17 cellular contexts compared by ENCODE assay signal in the genomic region with DNA sequence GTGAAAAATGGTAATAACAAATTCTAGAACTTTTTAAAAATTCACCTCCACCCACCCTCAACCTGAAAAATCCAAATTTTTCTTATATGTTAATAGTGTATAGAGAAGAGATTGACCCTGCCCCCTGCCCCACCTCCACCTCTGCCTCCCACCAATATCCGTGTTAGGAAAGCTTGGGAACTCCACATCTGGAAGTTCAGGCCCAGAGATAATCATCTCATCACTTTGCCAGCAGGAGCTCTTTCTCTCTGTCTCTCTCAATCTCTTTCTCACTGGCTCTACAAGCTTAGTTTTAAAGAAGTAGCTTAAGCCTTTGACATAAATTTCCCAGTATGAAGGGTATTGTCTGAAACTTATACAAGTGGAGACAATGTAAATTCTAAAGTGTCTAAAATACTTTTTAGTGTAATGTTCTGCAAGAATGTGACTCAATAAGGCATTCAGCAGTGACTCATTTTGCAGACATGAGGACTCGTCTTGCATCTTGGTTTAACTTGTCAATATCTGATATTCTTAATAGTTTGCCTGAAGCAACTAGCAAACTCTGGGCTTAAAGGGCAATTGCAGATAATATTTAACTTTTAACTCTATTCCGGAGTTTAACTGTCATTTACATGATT.
A peak's percentile ranks its signal among the peaks of the same experiment; 100 is the strongest.
DNase-seq lines count a peak whose midpoint lies in the region; ATAC-seq, FAIRE-seq and TF ChIP-seq lines count a peak whose summit lies in the region.
"Had no signal": no experiment of that assay in that cellular context is flagged by ENCODE, and none has a peak within 500 bp of the region (broad histone marks: within the 10 kb centered on the region; RNA-seq: fewer than 3 reads in every experiment).

No MANE protein-coding gene starts in this region.

- H3K4me3 ChIP-seq in RWPE2 (ENCODE audit: severe bottlenecking) (no peak overlapping the region), fibroblast of lung (replicated peaks in 1 of 4; ENCODE audit: control extremely low read depth in 1 of 4, insufficient read depth in 1 of 4, low read depth in 3 of 4, low read length in 4 of 4) (no peak overlapping the region), neural progenitor cell (no peak overlapping the region)

- no peaks in the 10 kb centered on the region for H3K36me3 Mint-ChIP-seq in neural progenitor cell
- H3K36me3 Mint-ChIP-seq: activated naive CD8-positive, alpha-beta T cell treated with anti-CD3 and anti-CD28 coated beads, Interleukin-2, amount 10 ng/mL, durations not matched to agents 7 days and 5 days; CD4-positive, CD25-positive, alpha-beta regulatory T cell had no signal

- H3K27ac ChIP-seq in RWPE2 (ENCODE audit: poor library complexity, severe bottlenecking) (peak overlapping the region; percentile 76), fibroblast of lung (ENCODE audit: insufficient read depth, low read length) (no peak overlapping the region), neural progenitor cell (peak overlapping the region; percentile 50)

- DNase-seq in EH (ENCODE audit: low read depth), result peak; percentile 64
- DNase-seq in RWPE2 (ENCODE audit: low spot score), result no peak
- DNase-seq in fibroblast of lung (ENCODE audit: low read depth in 2 of 2), result peak; percentile 78 to 84
- DNase-seq in neural progenitor cell (ENCODE audit: low spot score), result peak; percentile 63
- no peak for DNase-seq in H54 (ENCODE audit: insufficient read length, low spot score)
- DNase-seq in D721Med (ENCODE audit: insufficient read length, low spot score), result no peak
- DNase-seq in COLO668 (lab: John Stamatoyannopoulos, UW; ENCODE audit: unreplicated experiment), result no peak
- DNase-seq: activated B cell treated with CpG ODN at 0.5 μM for 24 hours; activated CD8-positive, alpha-beta memory T cell treated with anti-CD3 and anti-CD28 coated beads, Interleukin-2, amount 50 U/mL, for 48 hours; activated naive CD8-positive, alpha-beta T cell treated with anti-CD3 and anti-CD28 coated beads, Interleukin-2, amount 10 ng/mL, durations not matched to agents 7 days and 5 days; CD4-positive, CD25-positive, alpha-beta regulatory T cell; effector CD4-positive, alpha-beta T cell; GF-D8; NCI-H2081 treated with DMSO at 0.1 percent for 48 hours; right cardiac atrium had no signal

- H2AFZ ChIP-seq in fibroblast of lung (ENCODE audit: low read length) (no peak overlapping the region), neural progenitor cell (replicated peaks) (no peak overlapping the region)

- no peaks in the 10 kb centered on the region for H3K9me3 Mint-ChIP-seq in neural progenitor cell
- H3K9me3 Mint-ChIP-seq: activated B cell treated with CpG ODN at 0.5 μM for 24 hours; stimulated activated naive CD8-positive, alpha-beta T cell treated with anti-CD3 and anti-CD28 coated beads, Interleukin-15, Interleukin-2, amounts not matched to agents 100 ng/mL and 50 ng/mL, for 24 hours had no signal

- peaks cover 3% of the 10 kb centered on the region for H3K27me3 Mint-ChIP-seq in neural progenitor cell (ENCODE audit: insufficient read depth, low read depth)
- H3K27me3 Mint-ChIP-seq: activated B cell treated with CpG ODN at 0.5 μM for 24 hours; activated naive CD8-positive, alpha-beta T cell treated with anti-CD3 and anti-CD28 coated beads, Interleukin-2, amount 10 ng/mL, durations not matched to agents 7 days and 5 days; CD4-positive, CD25-positive, alpha-beta regulatory T cell; stimulated activated naive CD8-positive, alpha-beta T cell treated with anti-CD3 and anti-CD28 coated beads, Interleukin-15, Interleukin-2, amounts not matched to agents 100 ng/mL and 50 ng/mL, for 24 hours had no signal

- H3K27ac Mint-ChIP-seq in neural progenitor cell, result no peak overlapping the region
- H3K27ac Mint-ChIP-seq: activated B cell treated with CpG ODN at 0.5 μM for 24 hours; activated naive CD8-positive, alpha-beta T cell treated with anti-CD3 and anti-CD28 coated beads, Interleukin-2, amount 10 ng/mL, durations not matched to agents 7 days and 5 days; CD4-positive, CD25-positive, alpha-beta regulatory T cell; stimulated activated naive CD8-positive, alpha-beta T cell treated with anti-CD3 and anti-CD28 coated beads, Interleukin-15, Interleukin-2, amounts not matched to agents 100 ng/mL and 50 ng/mL, for 24 hours had no signal

- H3K4me3 Mint-ChIP-seq in neural progenitor cell, result no peak overlapping the region
- H3K4me3 Mint-ChIP-seq: activated B cell treated with CpG ODN at 0.5 μM for 24 hours; activated naive CD8-positive, alpha-beta T cell treated with anti-CD3 and anti-CD28 coated beads, Interleukin-2, amount 10 ng/mL, durations not matched to agents 7 days and 5 days; CD4-positive, CD25-positive, alpha-beta regulatory T cell; stimulated activated naive CD8-positive, alpha-beta T cell treated with anti-CD3 and anti-CD28 coated beads, Interleukin-15, Interleukin-2, amounts not matched to agents 100 ng/mL and 50 ng/mL, for 24 hours had no signal

- H3K9me3 ChIP-seq in RWPE2 (ENCODE audit: severe bottlenecking) (no peaks in the 10 kb centered on the region), fibroblast of lung (ENCODE audit: control insufficient read depth, insufficient read depth, low read depth, low read length) (no peaks in the 10 kb centered on the region), neural progenitor cell (ENCODE audit: low read depth) (no peaks in the 10 kb centered on the region)

- no peak overlapping the region for H3K9ac ChIP-seq in fibroblast of lung (ENCODE audit: insufficient read depth, low read length)
- no peak overlapping the region for H3K9ac ChIP-seq in neural progenitor cell

- H4K20me1 ChIP-seq in fibroblast of lung (ENCODE audit: control insufficient read depth, extremely low read depth, insufficient read depth, low read length) (no peaks in the 10 kb centered on the region), neural progenitor cell (ENCODE audit: low read depth) (no peaks in the 10 kb centered on the region)

- ATAC-seq in RWPE2 (ENCODE audit: low read depth), result peak; percentile 82
- no peak for ATAC-seq in GM21737 (IDR thresholded peaks at IDR 0.05; ENCODE audit: unreplicated experiment)
- ATAC-seq: right cardiac atrium had no signal

- H3K79me2 ChIP-seq in fibroblast of lung (ENCODE audit: control insufficient read depth, insufficient read depth, low read length), result no peaks in the 10 kb centered on the region
- no peaks in the 10 kb centered on the region for H3K79me2 ChIP-seq in neural progenitor cell (ENCODE audit: low read depth)

- peaks cover 37% of the 10 kb centered on the region for H3K4me1 Mint-ChIP-seq in neural progenitor cell
- H3K4me1 Mint-ChIP-seq: activated B cell treated with CpG ODN at 0.5 μM for 24 hours; activated naive CD8-positive, alpha-beta T cell treated with anti-CD3 and anti-CD28 coated beads, Interleukin-2, amount 10 ng/mL, durations not matched to agents 7 days and 5 days; CD4-positive, CD25-positive, alpha-beta regulatory T cell had no signal

- H3K4me1 ChIP-seq in RWPE2 (ENCODE audit: insufficient read depth, poor library complexity, severe bottlenecking), result peaks cover 36% of the 10 kb centered on the region
- peaks cover 4% of the 10 kb centered on the region for H3K4me1 ChIP-seq in fibroblast of lung (ENCODE audit: control insufficient read depth, extremely low read depth, insufficient read depth, low read length)
- peaks cover 37% of the 10 kb centered on the region for H3K4me1 ChIP-seq in neural progenitor cell

- H3K27me3 ChIP-seq in RWPE2 (ENCODE audit: insufficient read depth, poor library complexity, severe bottlenecking) (no peaks in the 10 kb centered on the region), fibroblast of lung (ENCODE audit: control insufficient read depth, insufficient read depth, low read length) (no peaks in the 10 kb centered on the region), neural progenitor cell (no peaks in the 10 kb centered on the region)

- FAIRE-seq in H54 (lab: Jason Lieb, UNC) (no peak), D721Med (lab: Jason Lieb, UNC) (no peak)

- no peak overlapping the region for H3K4me2 ChIP-seq in fibroblast of lung (ENCODE audit: extremely low read depth, insufficient read depth, low read length)
- H3K4me2 ChIP-seq in neural progenitor cell, result peak overlapping the region; percentile 51

- no peak for TF ChIP-seq CTCF in RWPE2 (IDR thresholded peaks at IDR 0.05; ENCODE audit: poor library complexity, severe bottlenecking)
- no peak for TF ChIP-seq CTCF in fibroblast of lung (conservative IDR thresholded peaks at IDR 0.05 in 1 of 2, IDR thresholded peaks at IDR 0.05 in 1 of 2; ENCODE audit: low read depth in 1 of 2, low read length in 2 of 2)
- TF ChIP-seq CTCF in neural progenitor cell (IDR thresholded peaks at IDR 0.05), result no peak
- TF ChIP-seq CTCF in D721Med (IDR thresholded peaks at IDR 0.05; ENCODE audit: insufficient read depth, missing control alignments), result no peak

- peaks cover 4% of the 10 kb centered on the region for H3F3A ChIP-seq in neural progenitor cell (ENCODE audit: low read depth)

- TF ChIP-seq POLR2A in H54 (IDR thresholded peaks at IDR 0.05; ENCODE audit: low read depth, low read length), result no peak

- no peaks in the 10 kb centered on the region for H3K36me3 ChIP-seq in RWPE2 (ENCODE audit: low read depth)
- no peaks in the 10 kb centered on the region for H3K36me3 ChIP-seq in fibroblast of lung (ENCODE audit: control insufficient read depth, insufficient read depth, low read length)
- no peaks in the 10 kb centered on the region for H3K36me3 ChIP-seq in neural progenitor cell

Comparison
In these comparisons a context has a peak if more than half of its experiments do, and no peak if none do; other contexts are left out.
1. DNase-seq: peak in EH (single experiment), fibroblast of lung (2 of 2) and neural progenitor cell (single experiment); none in RWPE2 (single experiment), H54 (single experiment), D721Med (single experiment) and COLO668 (single experiment).